Comparison of ENCODE assay signal across 1 cellular context in genomic region chr1:153633747-153634665, GRCh38.
TF ChIP-seq lines count a peak whose summit lies in the region.

Gene CHTOP (plus strand): TSS chr1:153634066. CDS start chr1:153636589, 2,523 bp downstream.

TF ChIP-seq in HepG2, 621 proteins besides CTCF, POLR2A, EP300 and RAD21 (continued from another document and continues in another):
- TF ChIP-seq FIP1L1 (IDR thresholded peaks at IDR 0.05; ENCODE audit: borderline replicate concordance, insufficient read depth, low read depth, low read length) (0 out of 2 replicates have a peak, but pooled peaks have one; percentile 66), THAP7 (CRISPR knock-in tag; IDR thresholded peaks at IDR 0.05) (peak; percentile 83; the same call in 1 of the 2 replicates), ZNF614 (CRISPR knock-in tag; IDR thresholded peaks at IDR 0.05; ENCODE audit: borderline replicate concordance) (peak; percentile 74; the same call in 1 of the 2 replicates), SKI (IDR thresholded peaks at IDR 0.05; ENCODE audit: partially characterized antibody) (peak; percentile 24), STAT6 (CRISPR knock-in tag; IDR thresholded peaks at IDR 0.05; ENCODE audit: borderline replicate concordance) (peak; percentile 30; the same call in 1 of the 2 replicates), NFIB (CRISPR knock-in tag; IDR thresholded peaks at IDR 0.05; ENCODE audit: borderline replicate concordance) (no peak), PAXIP1 (CRISPR knock-in tag; conservative IDR thresholded peaks at IDR 0.05) (peak; percentile 63), MIER3 (CRISPR knock-in tag; IDR thresholded peaks at IDR 0.05; ENCODE audit: borderline replicate concordance) (peak; percentile 41; the same call in 1 of the 2 replicates), ZNF12 (CRISPR knock-in tag; IDR thresholded peaks at IDR 0.05) (no peak), ZNF580 (CRISPR knock-in tag; IDR thresholded peaks at IDR 0.05; ENCODE audit: borderline replicate concordance, low read depth) (peak; percentile 84), ZNF879 (CRISPR knock-in tag; IDR thresholded peaks at IDR 0.05) (no peak), MAF1 (CRISPR knock-in tag; IDR thresholded peaks at IDR 0.05; ENCODE audit: borderline replicate concordance) (no peak), PRMT3 (CRISPR knock-in tag; IDR thresholded peaks at IDR 0.05; ENCODE audit: borderline replicate concordance, low read depth) (peak; percentile 66; the same call in 1 of the 2 replicates), ZNF746 (CRISPR knock-in tag; IDR thresholded peaks at IDR 0.05) (peak; percentile 90), ZBTB7B (CRISPR knock-in tag; IDR thresholded peaks at IDR 0.05) (0 out of 2 replicates have a peak, but pooled peaks have one; percentile 20), SKIL (CRISPR knock-in tag; IDR thresholded peaks at IDR 0.05; ENCODE audit: borderline replicate concordance) (no peak), ATF1 (CRISPR knock-in tag; IDR thresholded peaks at IDR 0.05) (peak; percentile 86), ZBED4 (CRISPR knock-in tag; IDR thresholded peaks at IDR 0.05; ENCODE audit: borderline replicate concordance) (0 out of 2 replicates have a peak, but pooled peaks have one; percentile 35), SP4 (CRISPR knock-in tag; IDR thresholded peaks at IDR 0.05) (peak; percentile 97), ZBTB40 (IDR thresholded peaks at IDR 0.05) (no peak), ZBTB40 (CRISPR knock-in tag; IDR thresholded peaks at IDR 0.05) (peak; percentile 83)
